Comparison of ENCODE assay signal across 1 cellular context in genomic region chr5:143196601-143197259, GRCh38.
TF ChIP-seq lines count a peak whose summit lies in the region.

No MANE protein-coding gene starts in this region.

TF ChIP-seq in GM12878, 131 proteins besides CTCF, POLR2A, EP300 and RAD21 (continued from another document):
- TF ChIP-seq MEF2B (IDR thresholded peaks at IDR 0.05; ENCODE audit: partially characterized antibody, poor library complexity, severe bottlenecking) (no peak), SIN3A (IDR thresholded peaks at IDR 0.05; ENCODE audit: low read depth, low read length) (no peak)
TF ChIP-seq in GM12878: peak in this region for 0.
